Comparison of ENCODE assay signal across 8 cellular contexts in the genomic region with DNA sequence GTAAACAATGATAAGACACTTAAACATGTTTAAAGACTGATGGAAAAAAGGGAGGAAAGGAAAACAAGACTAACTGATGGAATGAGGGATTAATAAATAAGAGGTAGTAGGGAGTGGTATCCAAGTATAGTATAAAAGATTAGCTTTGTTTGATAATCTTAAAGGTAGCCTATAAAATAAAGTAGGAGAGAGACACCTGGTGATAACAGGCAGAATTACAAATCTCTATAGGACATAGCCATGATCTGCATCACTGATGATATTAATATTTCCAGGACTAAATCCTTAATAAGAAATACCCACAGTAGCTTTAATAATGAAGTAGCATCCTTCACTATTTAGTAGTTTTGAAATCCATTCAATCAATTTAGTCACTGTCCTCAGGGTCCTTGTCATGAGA. TPM values are rescaled to one million over a fixed set of nuclear protein-coding genes. Genes with fewer than 3 reads are reported as not detected.
DNase-seq lines count a peak whose midpoint lies in the region; ATAC-seq and TF ChIP-seq lines count a peak whose summit lies in the region.

No MANE protein-coding gene starts in this region.

- intact Hi-C loops in activated CD8-positive, alpha-beta T cell treated with anti-CD3 and anti-CD28 coated beads for 36 hours (cut with micrococcal nuclease): loop anchor here (2.0 kb wide), 1 partner anchor 72 kb away; no protein-coding TSS in a partner anchor

- no peak overlapping the region for H3K4me3 Mint-ChIP-seq in activated CD8-positive, alpha-beta T cell treated with anti-CD3 and anti-CD28 coated beads for 36 hours
- H3K4me3 Mint-ChIP-seq in activated CD8-positive, alpha-beta T cell treated with anti-CD3 and anti-CD28 coated beads, Interleukin-2, amount 10 ng/mL, durations not matched to agents 7 days and 5 days: no peak overlapping the region
- H3K4me3 Mint-ChIP-seq in naive thymus-derived CD8-positive, alpha-beta T cell: no peak overlapping the region
- no peak overlapping the region for H3K4me3 Mint-ChIP-seq in activated T-cell treated with anti-CD3 and anti-CD28 coated beads, Interleukin-2, amount 50 U/mL, for 4 hours

- peaks cover 29% of the 10 kb centered on the region for H3K36me3 Mint-ChIP-seq in activated CD8-positive, alpha-beta T cell treated with anti-CD3 and anti-CD28 coated beads for 36 hours (ENCODE audit: low read depth)
- peaks cover 62% of the 10 kb centered on the region for H3K36me3 Mint-ChIP-seq in activated CD8-positive, alpha-beta T cell treated with anti-CD3 and anti-CD28 coated beads, Interleukin-2, amount 10 ng/mL, durations not matched to agents 7 days and 5 days (ENCODE audit: low read depth)
- no peaks in the 10 kb centered on the region for H3K36me3 Mint-ChIP-seq in naive thymus-derived CD8-positive, alpha-beta T cell
- H3K36me3 Mint-ChIP-seq in activated T-cell treated with anti-CD3 and anti-CD28 coated beads, Interleukin-2, amount 50 U/mL, for 4 hours (ENCODE audit: insufficient read depth): no peaks in the 10 kb centered on the region

- peak; percentile 76 for ATAC-seq in activated CD8-positive, alpha-beta T cell treated with anti-CD3 and anti-CD28 coated beads for 36 hours
- ATAC-seq in activated CD8-positive, alpha-beta T cell treated with anti-CD3 and anti-CD28 coated beads, Interleukin-2, amount 10 ng/mL, durations not matched to agents 7 days and 5 days: no peak
- peak; percentile 65 to 67 for ATAC-seq in naive thymus-derived CD8-positive, alpha-beta T cell
- no peak for ATAC-seq in activated T-cell treated with anti-CD3 and anti-CD28 coated beads, Interleukin-2, amount 50 U/mL, for 4 hours

- H3K27ac ChIP-seq in substantia nigra (ENCODE audit: low read depth, low read length, poor library complexity, severe bottlenecking): no peak overlapping the region

- CTCF ChIA-PET in activated CD8-positive, alpha-beta T cell treated with anti-CD3 and anti-CD28 coated beads for 36 hours (lab: Charles Lee): interaction anchor here (0.6 to 3.6 kb wide), 23 partner anchors 8 to 134 kb away, joined by 3 to 43 read pairs (median 4); a partner anchor contains a TSS
- CTCF ChIA-PET in activated CD8-positive, alpha-beta T cell treated with anti-CD3 and anti-CD28 coated beads, Interleukin-2, amount 10 ng/mL, durations not matched to agents 7 days and 5 days (lab: Charles Lee): interaction anchor here (0.6 to 6.0 kb wide), 23 partner anchors 8 to 267 kb away, joined by 3 to 62 read pairs (median 4); a partner anchor contains a TSS

- no peak for DNase-seq in activated CD8-positive, alpha-beta T cell treated with anti-CD3 and anti-CD28 coated beads for 36 hours
- no peak for DNase-seq in activated CD8-positive, alpha-beta T cell treated with anti-CD3 and anti-CD28 coated beads, Interleukin-2, amount 10 ng/mL, durations not matched to agents 7 days and 5 days
- DNase-seq in NCI-H460 (ENCODE audit: extremely low read depth, low read depth): peak; percentile 61
- DNase-seq in dermis blood vessel endothelial cell: peak; percentile 57
- peak in 3 of 10 donors; percentile 35 to 46 (median 42) for DNase-seq in naive thymus-derived CD8-positive, alpha-beta T cell
- DNase-seq in NCI-H1048 (lab: John Stamatoyannopoulos, UW): no peak
- DNase-seq in substantia nigra (lab: John Stamatoyannopoulos, UW): no peak
- DNase-seq in activated T-cell treated with anti-CD3 and anti-CD28 coated beads, Interleukin-2, amount 50 U/mL, for 4 hours: no peak

- TF ChIP-seq CTCF in activated CD8-positive, alpha-beta T cell treated with anti-CD3 and anti-CD28 coated beads for 36 hours (IDR thresholded peaks at IDR 0.05): peak; percentile 47

- H3K4me1 Mint-ChIP-seq in activated CD8-positive, alpha-beta T cell treated with anti-CD3 and anti-CD28 coated beads for 36 hours (ENCODE audit: low read depth): no peaks in the 10 kb centered on the region
- H3K4me1 Mint-ChIP-seq in activated CD8-positive, alpha-beta T cell treated with anti-CD3 and anti-CD28 coated beads, Interleukin-2, amount 10 ng/mL, durations not matched to agents 7 days and 5 days (ENCODE audit: low read depth): peaks cover 12% of the 10 kb centered on the region
- peaks cover 0 to 7% (median 6%) of the 10 kb centered on the region in 4 donors for H3K4me1 Mint-ChIP-seq in naive thymus-derived CD8-positive, alpha-beta T cell
- peaks cover 13% of the 10 kb centered on the region for H3K4me1 Mint-ChIP-seq in activated T-cell treated with anti-CD3 and anti-CD28 coated beads, Interleukin-2, amount 50 U/mL, for 4 hours (ENCODE audit: low read depth)

- H3K9me3 Mint-ChIP-seq in activated CD8-positive, alpha-beta T cell treated with anti-CD3 and anti-CD28 coated beads for 36 hours: no peaks in the 10 kb centered on the region
- no peaks in the 10 kb centered on the region for H3K9me3 Mint-ChIP-seq in activated CD8-positive, alpha-beta T cell treated with anti-CD3 and anti-CD28 coated beads, Interleukin-2, amount 10 ng/mL, durations not matched to agents 7 days and 5 days (ENCODE audit: insufficient read depth)
- no peaks in the 10 kb centered on the region for H3K9me3 Mint-ChIP-seq in naive thymus-derived CD8-positive, alpha-beta T cell
- no peaks in the 10 kb centered on the region for H3K9me3 Mint-ChIP-seq in activated T-cell treated with anti-CD3 and anti-CD28 coated beads, Interleukin-2, amount 50 U/mL, for 4 hours

- H3K27me3 Mint-ChIP-seq in activated CD8-positive, alpha-beta T cell treated with anti-CD3 and anti-CD28 coated beads for 36 hours: no peaks in the 10 kb centered on the region
- no peaks in the 10 kb centered on the region for H3K27me3 Mint-ChIP-seq in activated CD8-positive, alpha-beta T cell treated with anti-CD3 and anti-CD28 coated beads, Interleukin-2, amount 10 ng/mL, durations not matched to agents 7 days and 5 days (ENCODE audit: low read depth)
- peaks cover 0 to 7% (median 3%) of the 10 kb centered on the region in 5 donors for H3K27me3 Mint-ChIP-seq in naive thymus-derived CD8-positive, alpha-beta T cell
- no peaks in the 10 kb centered on the region for H3K27me3 Mint-ChIP-seq in activated T-cell treated with anti-CD3 and anti-CD28 coated beads, Interleukin-2, amount 50 U/mL, for 4 hours (ENCODE audit: low read depth)

- no peak overlapping the region for H3K27ac Mint-ChIP-seq in activated CD8-positive, alpha-beta T cell treated with anti-CD3 and anti-CD28 coated beads for 36 hours
- no peak overlapping the region for H3K27ac Mint-ChIP-seq in activated CD8-positive, alpha-beta T cell treated with anti-CD3 and anti-CD28 coated beads, Interleukin-2, amount 10 ng/mL, durations not matched to agents 7 days and 5 days
- no peak overlapping the region for H3K27ac Mint-ChIP-seq in naive thymus-derived CD8-positive, alpha-beta T cell

- POLR2A ChIA-PET in activated CD8-positive, alpha-beta T cell treated with anti-CD3 and anti-CD28 coated beads for 36 hours (lab: Charles Lee): no interaction called here
- POLR2A ChIA-PET in activated CD8-positive, alpha-beta T cell treated with anti-CD3 and anti-CD28 coated beads, Interleukin-2, amount 10 ng/mL, durations not matched to agents 7 days and 5 days (lab: Charles Lee): interaction anchor here (1.0 to 1.3 kb wide), 2 partner anchors 58 to 110 kb away, joined by 3 to 5 read pairs; a partner anchor contains a TSS
- POLR2A ChIA-PET in naive thymus-derived CD8-positive, alpha-beta T cell (lab: Charles Lee): interaction anchor here (0.6 to 1.1 kb wide), 3 partner anchors 58 to 110 kb away, joined by 3 to 5 read pairs (median 5); a partner anchor contains a TSS

RNA-seq across cellular contexts. Expression of a gene that starts 30.4 kb away (rescaled TPM):
- 10 to 100 TPM; 75.4 to 84.0 TPM for total RNA-seq in activated CD8-positive, alpha-beta T cell treated with anti-CD3 and anti-CD28 coated beads for 36 hours
- total RNA-seq in activated CD8-positive, alpha-beta T cell treated with anti-CD3 and anti-CD28 coated beads, Interleukin-2, amount 10 ng/mL, durations not matched to agents 7 days and 5 days: 100 to 1,000 TPM; 110 to 112 TPM
- total RNA-seq in NCI-H460 (2014; rRNA removed; shearing (Covaris generic)): 55.2 and 55.6 TPM in 2 replicates
- 47.6 and 62.3 TPM in 2 replicates for polyA plus RNA-seq in NCI-H460 (2014; cell fraction: nucleus; rRNA removed)
- total RNA-seq in dermis blood vessel endothelial cell: 11.6 and 78.0 TPM in 2 replicates
- not detected for total RNA-seq in naive thymus-derived CD8-positive, alpha-beta T cell
- not detected for polyA plus RNA-seq in naive thymus-derived CD8-positive, alpha-beta T cell
- total RNA-seq in activated T-cell treated with anti-CD3 and anti-CD28 coated beads, Interleukin-2, amount 50 U/mL, for 4 hours: 1 to 10 TPM; 2.4 to 3.8 (median 2.6) TPM

RNA-seq across cellular contexts. Expression of a gene that starts 31.9 kb away (rescaled TPM):
- 1 to 10 TPM; 4.5 to 6.0 TPM for total RNA-seq in activated CD8-positive, alpha-beta T cell treated with anti-CD3 and anti-CD28 coated beads for 36 hours
- 10 to 100 TPM; 31.5 to 34.4 TPM for total RNA-seq in activated CD8-positive, alpha-beta T cell treated with anti-CD3 and anti-CD28 coated beads, Interleukin-2, amount 10 ng/mL, durations not matched to agents 7 days and 5 days
- 1,075 and 1,155 TPM in 2 replicates for total RNA-seq in NCI-H460 (2014; rRNA removed; shearing (Covaris generic))
- polyA plus RNA-seq in NCI-H460 (2014; cell fraction: nucleus; rRNA removed): 941 and 1,250 TPM in 2 replicates
- total RNA-seq in dermis blood vessel endothelial cell: 62.5 and 202 TPM in 2 replicates
- 1 to 10 TPM; 6.9 to 7.2 TPM for total RNA-seq in naive thymus-derived CD8-positive, alpha-beta T cell
- polyA plus RNA-seq in naive thymus-derived CD8-positive, alpha-beta T cell: 1 to 10 TPM in 1 of 3 donors, under 1 TPM in 2; 0.18 to 5.8 (median 0.78) TPM
- 10 to 100 TPM in 2 of 3 donors, 1 to 10 TPM in 1; 7.3 to 18.9 (median 12.2) TPM for total RNA-seq in activated T-cell treated with anti-CD3 and anti-CD28 coated beads, Interleukin-2, amount 50 U/mL, for 4 hours

Comparison
In these comparisons a context has a peak if more than half of its experiments do, and no peak if none do; other contexts are left out.
1. ATAC-seq: peak in activated CD8-positive, alpha-beta T cell treated with anti-CD3 and anti-CD28 coated beads for 36 hours (single experiment) and naive thymus-derived CD8-positive, alpha-beta T cell (2 of 2); none in activated CD8-positive, alpha-beta T cell treated with anti-CD3 and anti-CD28 coated beads, Interleukin-2, amount 10 ng/mL, durations not matched to agents 7 days and 5 days (single experiment) and activated T-cell treated with anti-CD3 and anti-CD28 coated beads, Interleukin-2, amount 50 U/mL, for 4 hours (0 of 2).
2. DNase-seq: peak in NCI-H460 (single experiment) and dermis blood vessel endothelial cell (single experiment); none in activated CD8-positive, alpha-beta T cell treated with anti-CD3 and anti-CD28 coated beads for 36 hours (single experiment), activated CD8-positive, alpha-beta T cell treated with anti-CD3 and anti-CD28 coated beads, Interleukin-2, amount 10 ng/mL, durations not matched to agents 7 days and 5 days (single experiment), NCI-H1048 (single experiment), substantia nigra (0 of 49) and activated T-cell treated with anti-CD3 and anti-CD28 coated beads, Interleukin-2, amount 50 U/mL, for 4 hours (single experiment).